ENCODE assay signal across 8 cellular contexts in the genomic region with DNA sequence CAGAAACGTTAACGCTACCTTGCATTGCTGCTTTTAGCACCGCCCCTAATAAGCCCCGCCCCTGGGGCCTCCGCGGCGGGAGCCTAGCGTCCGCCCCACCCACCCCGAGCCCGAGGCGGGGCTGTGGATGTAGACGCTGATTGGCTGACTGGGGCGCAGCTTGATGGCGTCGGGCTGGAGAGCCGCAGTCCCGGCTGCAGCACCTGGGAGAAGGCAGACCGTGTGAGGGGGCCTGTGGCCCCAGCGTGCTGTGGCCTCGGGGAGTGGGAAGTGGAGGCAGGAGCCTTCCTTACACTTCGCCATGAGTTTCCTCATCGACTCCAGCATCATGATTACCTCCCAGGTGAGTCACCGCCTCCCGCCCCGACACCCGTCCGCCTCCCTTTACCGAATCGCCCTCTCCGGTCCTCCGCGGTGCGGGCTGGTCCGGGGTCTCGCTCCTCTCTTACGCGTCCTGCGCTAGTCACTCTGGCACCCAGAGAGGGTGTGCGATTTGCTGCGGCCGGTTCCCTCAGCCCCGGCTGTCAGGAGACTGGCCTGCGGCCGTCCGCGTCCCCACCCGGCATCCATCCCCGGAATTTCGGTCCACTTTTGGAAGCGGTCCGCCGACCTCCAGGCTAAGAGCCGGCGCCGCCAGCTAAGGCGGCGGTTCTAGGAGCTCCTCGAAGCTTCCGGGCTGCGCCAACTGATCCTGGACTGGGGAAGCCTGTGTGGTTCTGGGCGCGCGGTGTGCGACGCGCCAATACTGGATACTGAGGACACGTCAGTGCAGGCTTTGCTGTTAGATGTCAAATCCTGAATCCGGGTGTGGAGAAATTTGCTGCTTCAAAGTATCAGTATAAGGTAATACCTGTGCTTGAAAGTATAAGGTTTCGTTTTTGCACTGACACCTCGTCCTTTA. TPM values are rescaled to one million over a fixed set of nuclear protein-coding genes. Genes with fewer than 3 reads are reported as not detected.
DNase-seq lines count a peak whose midpoint lies in the region; ATAC-seq and TF ChIP-seq lines count a peak whose summit lies in the region.
"Not testable (repeated sequence)": the region's sequence is repeated elsewhere in the genome, so short reads cannot be mapped to it uniquely, and the experiment has no call there.

A gene (plus strand): TSS at position 156 of the 901 bp plus-strand sequence. CDS start 146 bp downstream, at position 302.

- ATAC-seq in HG02870 (IDR thresholded peaks at IDR 0.05; ENCODE audit: unreplicated experiment) (peak; percentile 98), left ventricle myocardium superior (peak; percentile 100)

- in situ Hi-C loops in GM13976 (cut with MboI; ENCODE audit: low sequenced_read_pairs, unreplicated experiment) = not testable (repeated sequence)

- not testable (repeated sequence) for H3K4me1 ChIP-seq in prostate gland (replicated peaks); urinary bladder (ENCODE audit: insufficient read depth)

- H3K36me3 ChIP-seq in prostate gland; urinary bladder (ENCODE audit: insufficient read depth): not testable (repeated sequence)

- WGBS in prostate gland = 0% methylated on average over 32 of the region's 71 CpGs
- under 1% methylated on average over 55 of the region's 71 CpGs for WGBS in urinary bladder

- TF ChIP-seq POLR2A in prostate gland (IDR thresholded peaks at IDR 0.05) = peak; percentile 80

- not testable (repeated sequence) for H3K27me3 Mint-ChIP-seq in T-helper 1 cell treated with Interleukin-12 subunit alpha and Interleukin-12 subunit beta and Interleukin-4 antibody, amounts not matched to agents 30 μg/mL and 1 μg/mL, for 36 hours (ENCODE audit: low read depth)

- H3K4me3 ChIP-seq in prostate gland (peak within 1 kb of the TSS; percentile 62 to 69), urinary bladder (ENCODE audit: low read depth, low read length) (peak within 1 kb of the TSS; percentile 61)

- H3K4me1 Mint-ChIP-seq in T-helper 1 cell treated with Interleukin-12 subunit alpha and Interleukin-12 subunit beta and Interleukin-4 antibody, amounts not matched to agents 30 μg/mL and 1 μg/mL, for 36 hours (ENCODE audit: low read depth) = peaks cover 14% of the 10 kb centered on the region

- H3K9me3 Mint-ChIP-seq in T-helper 1 cell treated with Interleukin-12 subunit alpha and Interleukin-12 subunit beta and Interleukin-4 antibody, amounts not matched to agents 30 μg/mL and 1 μg/mL, for 36 hours = not testable (repeated sequence)

- H3K36me3 Mint-ChIP-seq in T-helper 1 cell treated with Interleukin-12 subunit alpha and Interleukin-12 subunit beta and Interleukin-4 antibody, amounts not matched to agents 30 μg/mL and 1 μg/mL, for 36 hours (ENCODE audit: low read depth) = not testable (repeated sequence)

- H3K27me3 ChIP-seq in prostate gland (replicated peaks; ENCODE audit: insufficient read depth) = not testable (repeated sequence)

- not testable (repeated sequence) for TF ChIP-seq CTCF in GM13976 (IDR thresholded peaks at IDR 0.05; ENCODE audit: borderline replicate concordance, control extremely low read depth, extremely low read depth, insufficient read depth, missing control alignments); prostate gland (IDR thresholded peaks at IDR 0.05)

- H3K27ac ChIP-seq in prostate gland (peak within 1 kb of the TSS; percentile 83 to 88), urinary bladder (ENCODE audit: low read depth) (peak within 1 kb of the TSS; percentile 85)

- peak within 1 kb of the TSS; percentile 85 for H3K27ac Mint-ChIP-seq in T-helper 1 cell treated with Interleukin-12 subunit alpha and Interleukin-12 subunit beta and Interleukin-4 antibody, amounts not matched to agents 30 μg/mL and 1 μg/mL, for 36 hours

- not testable (repeated sequence) for H3K9me3 ChIP-seq in prostate gland

- intact Hi-C loops in left ventricle myocardium superior (cut with micrococcal nuclease); prostate gland (cut with DNase I): not testable (repeated sequence)

- H3K4me3 Mint-ChIP-seq in T-helper 1 cell treated with Interleukin-12 subunit alpha and Interleukin-12 subunit beta and Interleukin-4 antibody, amounts not matched to agents 30 μg/mL and 1 μg/mL, for 36 hours = peak within 1 kb of the TSS; percentile 87

- DNase-seq in GM13976 (ENCODE audit: low spot score) (peak; percentile 88), NCI-H146 treated with DMSO at 0.1 percent for 48 hours (lab: John Stamatoyannopoulos, UW; ENCODE audit: unreplicated experiment) (peak; percentile 79), amygdala (lab: John Stamatoyannopoulos, UW) (peak; percentile 35 to 94 (median 86)), left ventricle myocardium superior (peak; percentile 97), prostate gland (ENCODE audit: low spot score) (peak; percentile 96)

RNA-seq across cellular contexts. Expression of the gene that starts here (rescaled TPM):
- total RNA-seq in left ventricle myocardium superior = 10.6 TPM
- 10 to 100 TPM; 14.5 to 30.1 TPM for total RNA-seq in prostate gland
- total RNA-seq in urinary bladder = 45.5 TPM
- 11.6 TPM for polyA plus RNA-seq in urinary bladder

Comparison
In these comparisons a context has a peak if more than half of its experiments do, and no peak if none do; other contexts are left out.
1. Peak in every context shown above with its lines: DNase-seq, ATAC-seq, H3K4me3 ChIP-seq and H3K27ac ChIP-seq.